8 cellular contexts compared by ENCODE assay signal in the genomic region with DNA sequence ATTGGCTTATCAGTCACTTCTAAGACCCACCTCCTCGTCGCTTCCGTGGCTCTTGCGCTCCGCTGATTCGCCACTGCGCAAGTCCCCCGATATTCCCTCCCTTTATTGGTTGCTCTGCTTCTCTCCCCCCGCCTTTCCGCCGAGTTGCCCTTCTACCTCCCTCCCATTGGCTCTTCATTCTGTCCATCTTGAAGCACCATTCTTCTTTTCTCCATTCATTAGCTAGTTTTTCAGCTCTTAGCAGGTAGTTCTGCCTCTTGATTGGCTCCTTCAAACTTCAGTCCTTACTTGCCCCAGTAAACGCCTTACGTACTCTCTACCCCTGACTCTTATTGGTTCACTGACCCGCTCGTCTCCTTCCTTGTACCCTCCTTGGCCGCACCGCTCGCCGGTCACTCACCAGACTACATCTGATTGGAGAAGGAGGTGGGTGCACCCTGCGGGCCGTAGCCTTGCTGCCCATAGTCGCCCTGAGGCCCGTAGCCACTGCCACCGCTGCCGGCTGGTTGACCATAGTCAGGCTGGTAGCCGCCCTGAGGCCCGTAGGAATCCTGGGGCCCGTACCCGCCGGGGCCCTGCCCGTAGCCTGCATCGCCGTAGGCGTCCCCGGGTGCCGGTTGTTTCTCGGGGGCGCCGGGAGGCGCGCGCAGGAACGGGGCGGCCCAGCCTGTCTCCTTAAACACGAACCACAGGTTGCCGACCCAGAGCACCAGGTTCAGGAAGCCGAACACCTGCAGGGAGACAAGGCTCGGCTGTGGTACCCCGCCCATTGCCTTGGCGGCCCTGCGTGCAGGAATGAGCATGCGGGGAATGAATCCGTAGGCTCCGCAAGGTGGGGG. TPM values are rescaled to one million over a fixed set of nuclear protein-coding genes. Genes with fewer than 3 reads are reported as not detected.
DNase-seq lines count a peak whose midpoint lies in the region; ATAC-seq and TF ChIP-seq lines count a peak whose summit lies in the region.

No MANE protein-coding gene starts in this region.

- no peaks in the 10 kb centered on the region for H3K27me3 Mint-ChIP-seq in endodermal cell (ENCODE audit: insufficient read depth)

- H3K27me3 ChIP-seq in endodermal cell (ENCODE audit: control insufficient read depth, insufficient read depth, low read length, poor library complexity, severe bottlenecking) (no peaks in the 10 kb centered on the region), mesendoderm (ENCODE audit: insufficient read depth, low read length, poor library complexity) (no peaks in the 10 kb centered on the region)

- no peaks in the 10 kb centered on the region for H3K79me1 ChIP-seq in mesendoderm (ENCODE audit: low read length)

- H3K9me3 Mint-ChIP-seq in endodermal cell, result peaks cover 73% of the 10 kb centered on the region

- peak overlapping the region; percentile 67 for H3K4me3 Mint-ChIP-seq in endodermal cell

- H3K18ac ChIP-seq in mesendoderm (ENCODE audit: low read length), result peak overlapping the region; percentile 95

- no peaks in the 10 kb centered on the region for H3K79me2 ChIP-seq in mesendoderm (ENCODE audit: control insufficient read depth, insufficient read depth, low read length)

- peak overlapping the region; percentile 40 for H2BK120ac ChIP-seq in mesendoderm (ENCODE audit: low read depth, low read length)

- H3K4me1 Mint-ChIP-seq in endodermal cell, result peaks cover 3% of the 10 kb centered on the region

- no peak overlapping the region for H2BK15ac ChIP-seq in mesendoderm (replicated peaks; ENCODE audit: low read depth)

- H3K27ac ChIP-seq in endodermal cell (ENCODE audit: low read depth, low read length) (no peak overlapping the region), mesendoderm (ENCODE audit: low read depth, low read length) (peak overlapping the region; percentile 90)

- no peak overlapping the region for H4K8ac ChIP-seq in mesendoderm (ENCODE audit: low read depth, low read length)

- peak; percentile 78 for ATAC-seq in GM19468 (IDR thresholded peaks at IDR 0.05; ENCODE audit: extremely low read depth, unreplicated experiment)

- H3K4ac ChIP-seq in mesendoderm (ENCODE audit: low read depth, low read length), result peak overlapping the region; percentile 74

- peak overlapping the region; percentile 83 for H3K4me3 ChIP-seq in endodermal cell (ENCODE audit: low read length)
- H3K4me3 ChIP-seq in mesendoderm (ENCODE audit: low read length), result peak overlapping the region; percentile 23

- WGBS in endodermal cell (ENCODE audit: insufficient coverage in 1 of 2, insufficient read length in 1 of 2), 2 experiments, result 0% methylated on average over 13 to 53 of the region's 54 CpGs
- WGBS in mesendoderm (ENCODE audit: extremely low coverage, insufficient coverage, low lambda C conversion rate), result no CpG with 5 or more reads among the region's 54 CpGs

- H3K27ac Mint-ChIP-seq in endodermal cell, result peak overlapping the region; percentile 68

- H3K36me3 ChIP-seq in endodermal cell (ENCODE audit: control insufficient read depth, insufficient read depth, low read length) (no peaks in the 10 kb centered on the region), mesendoderm (ENCODE audit: control insufficient read depth, insufficient read depth, low read length) (no peaks in the 10 kb centered on the region)

- DNase-seq in CMK (ENCODE audit: low read depth), result peak; percentile 99
- DNase-seq in HS-27A (ENCODE audit: low read depth), result peak; percentile 89
- DNase-seq in NOMO-1 treated with DMSO at 0.1 percent for 48 hours (lab: John Stamatoyannopoulos, UW; ENCODE audit: unreplicated experiment), result peak; percentile 100
- DNase-seq in activated CD8-positive, alpha-beta memory T cell treated with anti-CD3 and anti-CD28 coated beads, Interleukin-2, amount 50 U/mL, for 1 hour (ENCODE audit: extremely low read depth), result peak; percentile 69
- DNase-seq in endodermal cell, result peak; percentile 95
- peak; percentile 100 for DNase-seq in mesendoderm
- peak; percentile 73 to 77 for DNase-seq in stimulated activated CD8-positive, alpha-beta memory T cell treated with anti-CD3 and anti-CD28 coated beads, Interleukin-15, amount 100 ng/mL, for 48 hours (ENCODE audit: low read depth in 2 of 2)

- H3K36me3 Mint-ChIP-seq in endodermal cell (ENCODE audit: low read depth), result no peaks in the 10 kb centered on the region

- H4K5ac ChIP-seq in mesendoderm (ENCODE audit: low read length), result no peak overlapping the region

- TF ChIP-seq CTCF in endodermal cell (conservative IDR thresholded peaks at IDR 0.05), result no peak

- no peaks in the 10 kb centered on the region for H3K9me3 ChIP-seq in endodermal cell (ENCODE audit: control insufficient read depth, low read length)

- peak overlapping the region; percentile 2 for H3K4me2 ChIP-seq in mesendoderm (ENCODE audit: low read length)

- H3K4me1 ChIP-seq in endodermal cell (ENCODE audit: control insufficient read depth, insufficient read depth, low read length) (no peaks in the 10 kb centered on the region), mesendoderm (ENCODE audit: control insufficient read depth, low read depth, low read length) (no peaks in the 10 kb centered on the region)

- no peak overlapping the region for H2BK5ac ChIP-seq in mesendoderm (ENCODE audit: low read length)

- peak overlapping the region; percentile 47 for H3K9ac ChIP-seq in endodermal cell (ENCODE audit: extremely low read depth, low read length, poor library complexity, severe bottlenecking)
- peak overlapping the region; percentile 71 for H3K9ac ChIP-seq in mesendoderm (ENCODE audit: low read length)

- H2AK5ac ChIP-seq in mesendoderm (ENCODE audit: low read length), result no peak overlapping the region

- H3K56ac ChIP-seq in mesendoderm (ENCODE audit: low read length), result peak overlapping the region; percentile 85

- H3K23ac ChIP-seq in mesendoderm (ENCODE audit: low read length), result no peak overlapping the region

RNA-seq across cellular contexts. Expression of a gene that starts 5.1 kb away (rescaled TPM):
- 10 to 100 TPM; 10.7 to 12.0 TPM for total RNA-seq in endodermal cell
- 5.5 TPM for polyA plus RNA-seq in endodermal cell (2013, experiment 1 of 2)
- polyA plus RNA-seq in endodermal cell (2013, experiment 2 of 2), result 5.5 TPM
- polyA plus RNA-seq in mesendoderm (2013, experiment 1 of 2), result 4.0 TPM
- 4.2 TPM for polyA plus RNA-seq in mesendoderm (2013, experiment 2 of 2)

RNA-seq across cellular contexts. Expression of a gene that starts 8.7 kb away (rescaled TPM):
- total RNA-seq in endodermal cell, result under 1 TPM; 0.48 to 0.51 TPM
- polyA plus RNA-seq in endodermal cell (2013, experiment 1 of 2), result 7.7 TPM
- polyA plus RNA-seq in endodermal cell (2013, experiment 2 of 2), result 5.4 TPM
- 1.2 TPM for polyA plus RNA-seq in mesendoderm (2013, experiment 1 of 2)
- 0.94 TPM for polyA plus RNA-seq in mesendoderm (2013, experiment 2 of 2)

RNA-seq across cellular contexts. Expression of a gene that starts 19.6 kb away (rescaled TPM):
- 1 to 10 TPM; 1.9 to 2.0 TPM for total RNA-seq in endodermal cell
- 3.4 TPM for polyA plus RNA-seq in endodermal cell (2013, experiment 1 of 2)
- polyA plus RNA-seq in endodermal cell (2013, experiment 2 of 2), result 2.3 TPM
- 8.1 TPM for polyA plus RNA-seq in mesendoderm (2013, experiment 1 of 2)
- polyA plus RNA-seq in mesendoderm (2013, experiment 2 of 2), result 8.2 TPM

RNA-seq across cellular contexts. Expression of a gene that starts 28.7 kb away (rescaled TPM):
- 1 to 10 TPM; 1.2 to 1.3 TPM for total RNA-seq in endodermal cell
- 0.46 TPM for polyA plus RNA-seq in endodermal cell (2013, experiment 1 of 2)
- 0.70 TPM for polyA plus RNA-seq in endodermal cell (2013, experiment 2 of 2)
- 0.29 TPM for polyA plus RNA-seq in mesendoderm (2013, experiment 1 of 2)
- 0.38 TPM for polyA plus RNA-seq in mesendoderm (2013, experiment 2 of 2)

RNA-seq across cellular contexts. Expression of a gene that starts 41.9 kb away (rescaled TPM):
- total RNA-seq in endodermal cell, result under 1 TPM; 0.42 to 0.70 TPM
- 0.43 TPM for polyA plus RNA-seq in endodermal cell (2013, experiment 1 of 2)
- polyA plus RNA-seq in endodermal cell (2013, experiment 2 of 2), result 0.46 TPM
- 0.15 TPM for polyA plus RNA-seq in mesendoderm (2013, experiment 1 of 2)
- 0.08 TPM for polyA plus RNA-seq in mesendoderm (2013, experiment 2 of 2)
